In the genomic region with DNA sequence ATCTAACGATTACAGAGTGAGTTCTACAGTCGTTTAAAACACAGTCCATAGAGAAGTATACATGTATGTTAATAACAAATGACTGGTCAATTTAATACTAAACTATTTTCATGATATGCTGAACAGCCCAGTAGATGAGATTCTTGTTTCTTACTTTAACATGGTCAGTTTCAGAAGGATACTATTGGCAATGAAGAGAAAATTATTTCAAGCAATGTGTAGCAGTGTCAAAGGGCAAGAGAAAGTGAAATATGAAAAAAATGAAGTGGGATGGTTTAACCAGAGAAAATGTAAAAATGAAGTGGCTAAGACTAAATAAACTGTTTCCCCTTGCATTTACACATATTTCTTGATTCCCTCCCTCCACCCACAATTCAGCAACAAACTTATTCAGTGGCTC, we compare ENCODE assay signal across 25 cellular contexts.
"Had no signal": no experiment of that assay in that cellular context is flagged by ENCODE, and none has a peak within 500 bp of the region (broad histone marks: within the 10 kb centered on the region; RNA-seq: fewer than 3 reads in every experiment).

No MANE protein-coding gene starts in this region.

- H3K36me3 ChIP-seq: esophagus muscularis mucosa, gastroesophageal sphincter, heart right ventricle, left ventricle myocardium inferior, neural progenitor cell, prostate gland, right atrium auricular region, tibial artery had no signal

- H3K4me3 Mint-ChIP-seq: activated naive CD4-positive, alpha-beta T cell treated with anti-CD3 and anti-CD28 coated beads, Interleukin-2, amount 50 U/mL, for 24 hours; activated T-cell treated with anti-CD3 and anti-CD28 coated beads, Interleukin-2, amount 50 U/mL, for 72 hours; immature natural killer cell; naive B cell; neural progenitor cell had no signal

- ATAC-seq: activated T-cell treated with anti-CD3 and anti-CD28 coated beads, Interleukin-2, amount 50 U/mL, for 72 hours; gastroesophageal sphincter; heart right ventricle; mucosa of descending colon had no signal

- H3K27ac ChIP-seq: esophagus muscularis mucosa, gastroesophageal sphincter, heart right ventricle, left ventricle myocardium inferior, neural progenitor cell, prostate gland, right atrium auricular region, tibial artery, VCaP had no signal

- DNase-seq: activated CD4-positive, alpha-beta T cell treated with anti-CD3 and anti-CD28 coated beads, Interleukin-2, amount 50 U/mL, for 1 hour; activated CD4-positive, CD25-positive, alpha-beta regulatory T cell treated with anti-CD3 and anti-CD28 coated beads, Interleukin-2, amount 50 U/mL, for 72 hours; activated CD8-positive, alpha-beta memory T cell treated with anti-CD3 and anti-CD28 coated beads for 24 hours; activated CD8-positive, alpha-beta memory T cell treated with anti-CD3 and anti-CD28 coated beads, Interleukin-2, amount 50 U/mL, for 48 hours; activated effector memory CD4-positive, alpha-beta T cell treated with anti-CD3 and anti-CD28 coated beads, Interleukin-2, amount 50 U/mL, for 16 hours; activated T-cell treated with anti-CD3 and anti-CD28 coated beads, Interleukin-2, amount 50 U/mL, for 72 hours; effector CD8-positive, alpha-beta T cell; heart right ventricle; immature natural killer cell; kidney glomerular epithelial cell; left ventricle myocardium inferior; mucosa of descending colon; naive B cell; stimulated activated CD4-positive, alpha-beta T cell treated with anti-CD3 and anti-CD28 coated beads, Interleukin-12 subunit alpha, Interleukin-12 subunit beta, amount 100 ng/mL, for 4 hours; stimulated activated CD4-positive, alpha-beta T cell treated with anti-CD3 and anti-CD28 coated beads, Interleukin-1b, Interleukin-23, amount 100 ng/mL, for 48 hours; stimulated activated CD8-positive, alpha-beta memory T cell treated with anti-CD3 and anti-CD28 coated beads, Interleukin-4, amount 100 ng/mL, for 48 hours; stimulated activated naive CD4-positive, alpha-beta T cell; tibial artery had no signal

- H3K9me3 ChIP-seq: esophagus muscularis mucosa, gastroesophageal sphincter, heart right ventricle, left ventricle myocardium inferior, mucosa of descending colon, prostate gland, right atrium auricular region, tibial artery had no signal

- H3K9me3 Mint-ChIP-seq: neural progenitor cell had no signal

- H3K4me3 ChIP-seq: esophagus muscularis mucosa, gastroesophageal sphincter, heart right ventricle, left ventricle myocardium inferior, mucosa of descending colon, neural progenitor cell, prostate gland, right atrium auricular region, tibial artery had no signal

- H3K36me3 Mint-ChIP-seq: activated naive CD4-positive, alpha-beta T cell treated with anti-CD3 and anti-CD28 coated beads, Interleukin-2, amount 50 U/mL, for 24 hours; naive B cell; neural progenitor cell had no signal

- H3K4me1 ChIP-seq: esophagus muscularis mucosa, gastroesophageal sphincter, heart right ventricle, left ventricle myocardium inferior, neural progenitor cell, prostate gland, right atrium auricular region, tibial artery had no signal

- H3K27me3 ChIP-seq: esophagus muscularis mucosa, gastroesophageal sphincter, heart right ventricle, neural progenitor cell, right atrium auricular region, tibial artery had no signal

- H3K27me3 Mint-ChIP-seq: activated naive CD4-positive, alpha-beta T cell treated with anti-CD3 and anti-CD28 coated beads, Interleukin-2, amount 50 U/mL, for 24 hours; naive B cell had no signal

- H3K27ac Mint-ChIP-seq: activated naive CD4-positive, alpha-beta T cell treated with anti-CD3 and anti-CD28 coated beads, Interleukin-2, amount 50 U/mL, for 24 hours; activated T-cell treated with anti-CD3 and anti-CD28 coated beads, Interleukin-2, amount 50 U/mL, for 72 hours; immature natural killer cell; naive B cell; neural progenitor cell had no signal

- H3K4me1 Mint-ChIP-seq: activated naive CD4-positive, alpha-beta T cell treated with anti-CD3 and anti-CD28 coated beads, Interleukin-2, amount 50 U/mL, for 24 hours; immature natural killer cell; naive B cell; neural progenitor cell had no signal
